Comparison of ENCODE assay signal across 9 cellular contexts in genomic region chr5:83720805-83721431, GRCh38. TPM values are rescaled to one million over a fixed set of nuclear protein-coding genes. Genes with fewer than 3 reads are reported as not detected.
DNase-seq lines count a peak whose midpoint lies in the region; ATAC-seq and TF ChIP-seq lines count a peak whose summit lies in the region.
"Had no signal": no experiment of that assay in that cellular context is flagged by ENCODE, and none has a peak within 500 bp of the region (broad histone marks: within the 10 kb centered on the region; RNA-seq: fewer than 3 reads in every experiment).

Gene HAPLN1 (minus strand): TSS chr5:83720855. CDS start chr5:83673523, 47,332 bp downstream.

- no peaks in the 10 kb centered on the region for H3K9me3 Mint-ChIP-seq in neural progenitor cell

- peaks cover 15% of the 10 kb centered on the region for H3F3A ChIP-seq in neural progenitor cell (ENCODE audit: low read depth)

- H3K27me3 Mint-ChIP-seq in neural progenitor cell (ENCODE audit: insufficient read depth, low read depth) = peaks cover 4% of the 10 kb centered on the region

- H3K36me3 Mint-ChIP-seq in neural progenitor cell = no peaks in the 10 kb centered on the region

- intact Hi-C loops in esophagus muscularis mucosa (cut with DNase I) = no loop called here

- no peaks in the 10 kb centered on the region for H3K27me3 ChIP-seq in BE2C
- peaks cover 0 to 23% (median 0%) of the 10 kb centered on the region in 4 donors for H3K27me3 ChIP-seq in esophagus muscularis mucosa
- no peaks in the 10 kb centered on the region for H3K27me3 ChIP-seq in neural progenitor cell

- TF ChIP-seq CTCF in BE2C (IDR thresholded peaks at IDR 0.05; ENCODE audit: low read depth, low read length) (no peak), esophagus muscularis mucosa (IDR thresholded peaks at IDR 0.05) (no peak), neural progenitor cell (IDR thresholded peaks at IDR 0.05) (no peak)

- peaks cover 25% of the 10 kb centered on the region for H3K4me1 Mint-ChIP-seq in neural progenitor cell

- no peaks in the 10 kb centered on the region for H3K79me2 ChIP-seq in neural progenitor cell (ENCODE audit: low read depth)

- H2AFZ ChIP-seq in neural progenitor cell (replicated peaks) = peak within 1 kb of the TSS; percentile 93

- ATAC-seq in GM18873 (IDR thresholded peaks at IDR 0.05; ENCODE audit: low FRiP score, unreplicated experiment) = no peak

- peak within 1 kb of the TSS; percentile 82 for H3K4me2 ChIP-seq in neural progenitor cell

- peak within 1 kb of the TSS; percentile 67 for H3K4me3 ChIP-seq in BE2C (ENCODE audit: low read depth, low read length)
- peak within 1 kb of the TSS; percentile 56 to 62 (median 62) for H3K4me3 ChIP-seq in esophagus muscularis mucosa
- H3K4me3 ChIP-seq in neural progenitor cell = peak within 1 kb of the TSS; percentile 66

- H3K36me3 ChIP-seq in BE2C = no peaks in the 10 kb centered on the region
- H3K36me3 ChIP-seq in esophagus muscularis mucosa = no peaks in the 10 kb centered on the region
- H3K36me3 ChIP-seq in neural progenitor cell = no peaks in the 10 kb centered on the region

- H3K27ac ChIP-seq in esophagus muscularis mucosa (replicated peaks in 1 of 4) (peak within 1 kb of the TSS in 1 of 4 donors; percentile 12), neural progenitor cell (no peak within 1 kb of the TSS)

- H3K9me3 ChIP-seq in BE2C = no peaks in the 10 kb centered on the region
- no peaks in the 10 kb centered on the region for H3K9me3 ChIP-seq in esophagus muscularis mucosa
- no peaks in the 10 kb centered on the region for H3K9me3 ChIP-seq in neural progenitor cell (ENCODE audit: low read depth)

- H3K4me3 Mint-ChIP-seq in neural progenitor cell = peak within 1 kb of the TSS; percentile 88

- peak within 1 kb of the TSS; percentile 92 for H3K27ac Mint-ChIP-seq in neural progenitor cell

- 52% methylated on average over 17 of the region's 17 CpGs for WGBS in esophagus muscularis mucosa

- no peak for TF ChIP-seq POLR2A in esophagus muscularis mucosa (IDR thresholded peaks at IDR 0.05; ENCODE audit: low read depth)

- H3K4me1 ChIP-seq in BE2C = peaks cover 18% of the 10 kb centered on the region
- peaks cover 0 to 20% (median 16%) of the 10 kb centered on the region in 4 donors for H3K4me1 ChIP-seq in esophagus muscularis mucosa
- H3K4me1 ChIP-seq in neural progenitor cell = peaks cover 23% of the 10 kb centered on the region

- DNase-seq in BE2C = no peak
- DNase-seq in NCI-H69 (lab: John Stamatoyannopoulos, UW) = peak; percentile 48
- no peak for DNase-seq in esophagus muscularis mucosa (ENCODE audit: extremely low spot score)
- peak; percentile 54 for DNase-seq in neural progenitor cell (ENCODE audit: low spot score)
- no peak for DNase-seq in DMS153 treated with DMSO at 0.1 percent for 48 hours (lab: John Stamatoyannopoulos, UW; ENCODE audit: unreplicated experiment)
- DNase-seq in epidermal melanocyte (ENCODE audit: insufficient read length, low spot score) = no peak
- DNase-seq in NCI-H187 treated with DMSO at 0.1 percent for 48 hours (lab: John Stamatoyannopoulos, UW) = no peak
- DNase-seq: SIG-M5 had no signal

- no peak within 1 kb of the TSS for H3K9ac ChIP-seq in neural progenitor cell

- no peaks in the 10 kb centered on the region for H4K20me1 ChIP-seq in neural progenitor cell (ENCODE audit: low read depth)

- no peak for TF ChIP-seq EP300 in esophagus muscularis mucosa (IDR thresholded peaks at IDR 0.05)

RNA-seq across cellular contexts. Expression of gene HAPLN1, which starts in this region (rescaled TPM):
- 1.4 TPM for polyA plus RNA-seq in BE2C (2012; ENCODE audit: insufficient read depth, insufficient read length, low read depth)
- total RNA-seq in esophagus muscularis mucosa (1 to 10 TPM in 1 of 4 donors, under 1 TPM in 3; 0.34 to 2.0 (median 0.40) TPM), neural progenitor cell (ENCODE audit: low replicate concordance) (2.3 and 5.7 TPM in 2 replicates)

Comparison
In these comparisons a context has a peak if more than half of its experiments do, and no peak if none do; other contexts are left out.
1. DNase-seq: peak in NCI-H69 (single experiment) and neural progenitor cell (single experiment); none in BE2C (single experiment), esophagus muscularis mucosa (single experiment), DMS153 treated with DMSO at 0.1 percent for 48 hours (single experiment), epidermal melanocyte (single experiment) and NCI-H187 treated with DMSO at 0.1 percent for 48 hours (single experiment).
2. Peak in every context shown above with its lines, with median percentiles within 50 percentile points of each other: H3K4me3 ChIP-seq.